In the genomic region with DNA sequence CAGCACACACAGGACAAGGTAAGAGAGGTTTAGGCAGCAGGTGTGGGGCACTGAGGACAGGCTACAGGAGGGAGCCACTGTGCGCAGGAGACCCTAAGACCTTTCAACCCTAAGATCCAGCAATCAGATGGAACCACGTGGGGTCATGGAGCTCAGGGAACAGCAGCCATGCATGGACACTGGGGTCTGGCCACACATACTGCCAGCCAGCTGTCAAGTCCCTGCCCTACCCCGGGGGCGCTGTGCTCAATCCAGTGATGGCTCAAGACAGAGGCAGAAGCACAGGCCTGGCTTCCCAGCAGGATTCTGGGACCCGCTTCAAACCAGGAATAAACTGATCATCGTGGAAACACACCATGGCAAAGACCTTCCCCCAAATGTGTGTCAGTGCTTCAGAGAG, we compare ENCODE assay signal across 24 cellular contexts. TPM values are rescaled to one million over a fixed set of nuclear protein-coding genes. Genes with fewer than 3 reads are reported as not detected.
DNase-seq lines count a peak whose midpoint lies in the region; FAIRE-seq and TF ChIP-seq lines count a peak whose summit lies in the region.
"Had no signal": no experiment of that assay in that cellular context is flagged by ENCODE, and none has a peak within 500 bp of the region (broad histone marks: within the 10 kb centered on the region; RNA-seq: fewer than 3 reads in every experiment).

No MANE protein-coding gene starts in this region.

- 0 out of 2 replicates have a peak, but pooled peaks have one; percentile 7 for TF ChIP-seq CTCF in 22Rv1 (IDR thresholded peaks at IDR 0.05)
- TF ChIP-seq CTCF in HFFc6 (IDR thresholded peaks at IDR 0.05): peak; percentile 25
- TF ChIP-seq CTCF in endodermal cell (conservative IDR thresholded peaks at IDR 0.05): peak; percentile 18
- TF ChIP-seq CTCF in osteoblast (IDR thresholded peaks at IDR 0.05; ENCODE audit: extremely low read depth, low read depth, low read length): no peak

- no peaks in the 10 kb centered on the region for H3K9me3 ChIP-seq in endodermal cell (ENCODE audit: control insufficient read depth, low read length)
- H3K9me3 ChIP-seq in osteoblast (ENCODE audit: low read depth, low read length): no peaks in the 10 kb centered on the region
- H3K9me3 ChIP-seq: A549, BE2C, SJSA1 had no signal

- H4K20me1 ChIP-seq in osteoblast (ENCODE audit: insufficient read depth, low read length): peaks cover 74% of the 10 kb centered on the region

- 94 to 95% methylated on average over 6 of the region's 6 CpGs for WGBS in endodermal cell (ENCODE audit: insufficient coverage in 1 of 2, insufficient read length in 1 of 2), 2 experiments

- peaks cover 99% of the 10 kb centered on the region for H3K36me3 ChIP-seq in endodermal cell (ENCODE audit: control insufficient read depth, insufficient read depth, low read length)
- H3K36me3 ChIP-seq in osteoblast (ENCODE audit: insufficient read depth, low read length): peaks cover 94% of the 10 kb centered on the region

- no peak overlapping the region for H3K27ac ChIP-seq in 22Rv1
- no peak overlapping the region for H3K27ac ChIP-seq in endodermal cell (ENCODE audit: low read depth, low read length)
- H3K27ac ChIP-seq in osteoblast (ENCODE audit: low read depth, low read length): no peak overlapping the region
- H3K27ac ChIP-seq: A549, SJSA1 had no signal

- H3K9me3 Mint-ChIP-seq in HFFc6 (no peaks in the 10 kb centered on the region), endodermal cell (no peaks in the 10 kb centered on the region)

- H2AFZ ChIP-seq in osteoblast (ENCODE audit: low read length): no peak overlapping the region

- H3K9ac ChIP-seq in endodermal cell (ENCODE audit: extremely low read depth, low read length, poor library complexity, severe bottlenecking): no peak overlapping the region

- H3K27me3 Mint-ChIP-seq in HFFc6 (ENCODE audit: insufficient read depth) (peaks cover 5% of the 10 kb centered on the region), endodermal cell (ENCODE audit: insufficient read depth) (no peaks in the 10 kb centered on the region)

- no peak overlapping the region for H3K4me2 ChIP-seq in osteoblast (ENCODE audit: insufficient read depth, low read length)
- H3K4me2 ChIP-seq: A549 had no signal

- no peak for DNase-seq in HFFc6
- no peak for DNase-seq in endodermal cell
- peak; percentile 41 for DNase-seq in osteoblast (ENCODE audit: insufficient read length, low spot score, missing footprints)
- no peak for DNase-seq in HK-2 (ENCODE audit: unreplicated experiment)
- DNase-seq in ACHN: no peak
- DNase-seq in GM19239 (ENCODE audit: insufficient read length, low spot score): no peak
- DNase-seq: BE2C, DMS53, GDM1, IMR-90, NCI-H1105, NCI-H146, NCI-H2081 treated with DMSO at 0.1 percent for 48 hours, NCI-H2171 treated with DMSO at 0.1 percent for 48 hours, NCI-H446, NCI-H526 had no signal

- H3K27me3 ChIP-seq in endodermal cell (ENCODE audit: control insufficient read depth, insufficient read depth, low read length, poor library complexity, severe bottlenecking): no peaks in the 10 kb centered on the region
- H3K27me3 ChIP-seq in osteoblast (ENCODE audit: insufficient read depth, low read length): no peaks in the 10 kb centered on the region
- H3K27me3 ChIP-seq: BE2C, SJSA1 had no signal

- in situ Hi-C loops in ACHN (cut with HindIII; ENCODE audit: low pct_ligation_motif_present, low pct_unique_long_range_greater_than_20kb, low sequenced_read_pairs): no loop called here

- H3K27ac Mint-ChIP-seq in HFFc6 (no peak overlapping the region), endodermal cell (no peak overlapping the region)

- H3K79me2 ChIP-seq in osteoblast (ENCODE audit: insufficient read depth, low read length): peaks cover 92% of the 10 kb centered on the region

- no peak overlapping the region for H3K4me3 Mint-ChIP-seq in HFFc6
- H3K4me3 Mint-ChIP-seq in endodermal cell: no peak overlapping the region

- H3K4me1 Mint-ChIP-seq in HFFc6 (ENCODE audit: low read depth): peaks cover 10% of the 10 kb centered on the region
- no peaks in the 10 kb centered on the region for H3K4me1 Mint-ChIP-seq in endodermal cell

- no peak for FAIRE-seq in GM19239 (lab: Jason Lieb, UNC)
- FAIRE-seq: A549, D721Med, GM18507, H54, HTR-8/SVneo, RCC 7860 had no signal

- H3K4me3 ChIP-seq in endodermal cell (ENCODE audit: low read length) (no peak overlapping the region), osteoblast (ENCODE audit: insufficient read depth, low read length) (no peak overlapping the region)
- H3K4me3 ChIP-seq: A549, SJSA1 had no signal

- no peaks in the 10 kb centered on the region for H3K4me1 ChIP-seq in endodermal cell (ENCODE audit: control insufficient read depth, insufficient read depth, low read length)
- peaks cover 11% of the 10 kb centered on the region for H3K4me1 ChIP-seq in osteoblast (ENCODE audit: insufficient read depth, low read length)
- H3K4me1 ChIP-seq: A549, BE2C had no signal

- H3K36me3 Mint-ChIP-seq in HFFc6 (ENCODE audit: low read depth) (peaks cover 23% of the 10 kb centered on the region), endodermal cell (ENCODE audit: low read depth) (peaks cover 85% of the 10 kb centered on the region)

RNA-seq across cellular contexts. Expression of a gene that starts 25.5 kb away (rescaled TPM):
- under 1 TPM in 3 of 6 experiments, not detected in 3; 0.13 to 0.37 (median 0.14) TPM for total RNA-seq in HFFc6 (2021; fragmentation: NEBNext Ultra II Directional; extraction: Animal tissue kit (Norgen Biotek cat#: 25700))
- 10 to 100 TPM; 14.5 to 18.7 TPM for total RNA-seq in endodermal cell
- polyA plus RNA-seq in endodermal cell (2013, experiment 1 of 2): 5.4 TPM
- polyA plus RNA-seq in endodermal cell (2013, experiment 2 of 2): 4.5 TPM
- 0.29 TPM in 1 of 2 replicates, not detected in the other for total RNA-seq in osteoblast

RNA-seq across cellular contexts. Expression of a gene that starts 57.0 kb away (rescaled TPM):
- total RNA-seq in HFFc6 (2021; fragmentation: NEBNext Ultra II Directional; extraction: Animal tissue kit (Norgen Biotek cat#: 25700)): 10 to 100 TPM in 4 of 6 experiments, 1 to 10 TPM in 2; 3.4 to 18.0 (median 13.1) TPM
- total RNA-seq in endodermal cell (100 to 1,000 TPM; 140 to 171 TPM), osteoblast (49.8 and 51.8 TPM in 2 replicates)
- 176 TPM for polyA plus RNA-seq in endodermal cell (2013, experiment 1 of 2)
- 186 TPM for polyA plus RNA-seq in endodermal cell (2013, experiment 2 of 2)

Comparison
In these comparisons a context has a peak if more than half of its experiments do, and no peak if none do; other contexts are left out.
1. RNA of a gene that starts 25.5 kb away (total RNA-seq): 14.5 to 18.7 TPM in endodermal cell; 0.13 to 0.37 TPM in HFFc6 and 0.29 TPM in osteoblast; every median in the first group is over 10 times any median in the second.